30 cellular contexts compared by ENCODE assay signal in the genomic region with DNA sequence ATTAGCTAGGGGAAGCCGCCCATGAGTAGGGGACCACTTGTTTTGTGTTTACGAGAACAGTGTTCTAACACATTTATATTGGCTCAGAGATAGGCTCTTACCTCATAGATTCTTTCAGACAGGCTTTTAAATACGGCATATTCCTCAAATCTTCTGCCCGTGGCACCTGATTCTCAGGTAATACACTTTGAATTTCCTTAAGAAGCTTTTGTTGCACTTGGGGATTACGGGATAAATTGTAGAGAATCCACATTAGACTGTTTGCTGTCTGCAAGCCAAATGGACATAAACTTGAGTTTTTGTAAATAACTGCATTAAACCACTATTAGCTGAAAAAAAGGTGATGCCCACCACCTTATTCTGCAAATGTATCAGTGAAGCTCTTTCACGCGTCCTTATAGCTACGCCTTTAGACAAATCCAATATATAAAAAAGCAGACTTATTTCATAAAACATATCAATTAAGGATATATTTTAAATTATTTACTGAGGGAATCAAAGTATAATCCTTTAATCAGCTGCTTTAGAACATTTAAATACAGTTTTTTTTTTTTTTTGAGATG. TPM values are rescaled to one million over a fixed set of nuclear protein-coding genes. Genes with fewer than 3 reads are reported as not detected.
"Had no signal": no experiment of that assay in that cellular context is flagged by ENCODE, and none has a peak within 500 bp of the region (broad histone marks: within the 10 kb centered on the region; RNA-seq: fewer than 3 reads in every experiment).

No MANE protein-coding gene starts in this region.

- H3K27ac ChIP-seq: stomach, suprapubic skin, testis, thoracic aorta, thyroid gland, tibial artery, tibial nerve, transverse colon, upper lobe of left lung, upper lobe of right lung, uterus, vagina had no signal

- DNase-seq: stimulated activated CD4-positive, alpha-beta T cell treated with anti-CD3 and anti-CD28 coated beads, Interleukin-2, amount 100 ng/mL, for 48 hours; stimulated activated CD4-positive, alpha-beta T cell treated with anti-CD3 and anti-CD28 coated beads, Interleukin-4, amount 100 ng/mL, for 1 hour; stimulated activated CD4-positive, alpha-beta T cell treated with anti-CD3 and anti-CD28 coated beads, Interleukin-4, amount 100 ng/mL, for 24 hours; stimulated activated CD4-positive, alpha-beta T cell treated with anti-CD3 and anti-CD28 coated beads, Interleukin-4, amount 100 ng/mL, for 4 hours; stimulated activated CD8-positive, alpha-beta memory T cell treated with anti-CD3 and anti-CD28 coated beads, Interleukin-4, amount 100 ng/mL, for 48 hours; stimulated activated naive B cell treated with anti-CD40 and anti-IgM and Interleukin-4, amounts not matched to agents 10 μg/mL and 1 μg/mL and 100 μg/mL, for 72 hours; stimulated activated naive CD4-positive, alpha-beta T cell; stimulated activated naive CD4-positive, alpha-beta T cell treated with Interleukin-2 at 50 U/mL for 16 hours; stimulated activated naive CD8-positive, alpha-beta T cell treated with anti-CD3 and anti-CD28 coated beads, Interleukin-15, amount 100 ng/mL, for 72 hours; stimulated activated naive CD8-positive, alpha-beta T cell treated with anti-CD3 and anti-CD28 coated beads, Interleukin-15, Interleukin-2, amounts not matched to agents 100 U/mL and 50 U/mL, for 24 hours; stomach; substantia nigra; testis; thyroid gland; tibial artery; transverse colon; trophoblast cell; upper lobe of left lung; upper lobe of right lung; uterus had no signal

- H3K9me3 Mint-ChIP-seq: stimulated activated effector memory CD8-positive, alpha-beta T cell treated with anti-CD3 and anti-CD28 coated beads, Interleukin-12 subunit alpha, Interleukin-12 subunit beta, amount 100 ng/mL, for 72 hours; stimulated activated memory B cell treated with anti-CD40 and anti-IgM and Interleukin-4, amounts not matched to agents 10 μg/mL and 1 μg/mL and 100 μg/mL, for 72 hours; stimulated activated naive B cell treated with anti-CD40 and anti-IgM and Interleukin-4, amounts not matched to agents 10 μg/mL and 1 μg/mL and 100 μg/mL, for 72 hours; stimulated activated naive CD8-positive, alpha-beta T cell treated with anti-CD3 and anti-CD28 coated beads, Interleukin-15, amount 100 ng/mL, for 72 hours; stimulated activated naive CD8-positive, alpha-beta T cell treated with anti-CD3 and anti-CD28 coated beads, Interleukin-15, Interleukin-2, amounts not matched to agents 100 ng/mL and 50 ng/mL, for 24 hours; type B pancreatic cell had no signal

- ATAC-seq: stimulated activated effector memory CD8-positive, alpha-beta T cell treated with anti-CD3 and anti-CD28 coated beads, Interleukin-12 subunit alpha, Interleukin-12 subunit beta, amount 100 ng/mL, for 72 hours; stimulated activated memory B cell treated with anti-CD40 and anti-IgM and Interleukin-4, amounts not matched to agents 10 μg/mL and 1 μg/mL and 100 μg/mL, for 72 hours; stimulated activated naive B cell treated with anti-CD40 and anti-IgM and Interleukin-4, amounts not matched to agents 10 μg/mL and 1 μg/mL and 100 μg/mL, for 72 hours; stimulated activated naive CD8-positive, alpha-beta T cell treated with anti-CD3 and anti-CD28 coated beads, Interleukin-15, amount 100 ng/mL, for 72 hours; stimulated activated naive CD8-positive, alpha-beta T cell treated with anti-CD3 and anti-CD28 coated beads, Interleukin-15, Interleukin-2, amounts not matched to agents 100 U/mL and 50 U/mL, for 24 hours; upper lobe of right lung had no signal

- H3K4me3 Mint-ChIP-seq: stimulated activated effector memory CD8-positive, alpha-beta T cell treated with anti-CD3 and anti-CD28 coated beads, Interleukin-12 subunit alpha, Interleukin-12 subunit beta, amount 100 ng/mL, for 72 hours; stimulated activated memory B cell treated with anti-CD40 and anti-IgM and Interleukin-4, amounts not matched to agents 10 μg/mL and 1 μg/mL and 100 μg/mL, for 72 hours; stimulated activated naive B cell treated with anti-CD40 and anti-IgM and Interleukin-4, amounts not matched to agents 10 μg/mL and 1 μg/mL and 100 μg/mL, for 72 hours; stimulated activated naive CD8-positive, alpha-beta T cell treated with anti-CD3 and anti-CD28 coated beads, Interleukin-15, amount 100 ng/mL, for 72 hours; stimulated activated naive CD8-positive, alpha-beta T cell treated with anti-CD3 and anti-CD28 coated beads, Interleukin-15, Interleukin-2, amounts not matched to agents 100 ng/mL and 50 ng/mL, for 24 hours; type B pancreatic cell had no signal

- H3K27me3 ChIP-seq: testis, thyroid gland, upper lobe of left lung, uterus, vagina had no signal

- H3K4me3 ChIP-seq: stomach, suprapubic skin, testis, thoracic aorta, thyroid gland, tibial artery, tibial nerve, transverse colon, upper lobe of left lung, upper lobe of right lung, uterus, vagina had no signal

- H3K36me3 ChIP-seq: stomach, suprapubic skin, thoracic aorta, thyroid gland, tibial artery, tibial nerve, transverse colon, upper lobe of left lung, upper lobe of right lung, uterus, vagina had no signal

- H3K36me3 Mint-ChIP-seq: stimulated activated effector memory CD8-positive, alpha-beta T cell treated with anti-CD3 and anti-CD28 coated beads, Interleukin-12 subunit alpha, Interleukin-12 subunit beta, amount 100 ng/mL, for 72 hours; stimulated activated memory B cell treated with anti-CD40 and anti-IgM and Interleukin-4, amounts not matched to agents 10 μg/mL and 1 μg/mL and 100 μg/mL, for 72 hours; stimulated activated naive B cell treated with anti-CD40 and anti-IgM and Interleukin-4, amounts not matched to agents 10 μg/mL and 1 μg/mL and 100 μg/mL, for 72 hours; type B pancreatic cell had no signal

- H3K4me1 ChIP-seq: stomach, suprapubic skin, testis, thyroid gland, tibial artery, tibial nerve, transverse colon, upper lobe of left lung, upper lobe of right lung, uterus, vagina had no signal

- H3K4me1 Mint-ChIP-seq: stimulated activated effector memory CD8-positive, alpha-beta T cell treated with anti-CD3 and anti-CD28 coated beads, Interleukin-12 subunit alpha, Interleukin-12 subunit beta, amount 100 ng/mL, for 72 hours; stimulated activated memory B cell treated with anti-CD40 and anti-IgM and Interleukin-4, amounts not matched to agents 10 μg/mL and 1 μg/mL and 100 μg/mL, for 72 hours; stimulated activated naive B cell treated with anti-CD40 and anti-IgM and Interleukin-4, amounts not matched to agents 10 μg/mL and 1 μg/mL and 100 μg/mL, for 72 hours; stimulated activated naive CD8-positive, alpha-beta T cell treated with anti-CD3 and anti-CD28 coated beads, Interleukin-15, amount 100 ng/mL, for 72 hours had no signal

- FAIRE-seq: urothelium cell line had no signal

- H3K27ac Mint-ChIP-seq: stimulated activated effector memory CD8-positive, alpha-beta T cell treated with anti-CD3 and anti-CD28 coated beads, Interleukin-12 subunit alpha, Interleukin-12 subunit beta, amount 100 ng/mL, for 72 hours; stimulated activated memory B cell treated with anti-CD40 and anti-IgM and Interleukin-4, amounts not matched to agents 10 μg/mL and 1 μg/mL and 100 μg/mL, for 72 hours; stimulated activated naive B cell treated with anti-CD40 and anti-IgM and Interleukin-4, amounts not matched to agents 10 μg/mL and 1 μg/mL and 100 μg/mL, for 72 hours; stimulated activated naive CD8-positive, alpha-beta T cell treated with anti-CD3 and anti-CD28 coated beads, Interleukin-15, amount 100 ng/mL, for 72 hours; stimulated activated naive CD8-positive, alpha-beta T cell treated with anti-CD3 and anti-CD28 coated beads, Interleukin-15, Interleukin-2, amounts not matched to agents 100 ng/mL and 50 ng/mL, for 24 hours; type B pancreatic cell had no signal

- H3K9me3 ChIP-seq: stomach, suprapubic skin, testis, thoracic aorta, thyroid gland, tibial artery, tibial nerve, transverse colon, upper lobe of left lung, upper lobe of right lung, uterus, vagina had no signal

RNA-seq across cellular contexts. Expression of a gene that starts 14.8 kb away (rescaled TPM):
- total RNA-seq: stomach, temporal lobe, thoracic aorta, tibial nerve, transverse colon had no signal
